Comparison of ENCODE assay signal across 12 cellular contexts in the genomic region with DNA sequence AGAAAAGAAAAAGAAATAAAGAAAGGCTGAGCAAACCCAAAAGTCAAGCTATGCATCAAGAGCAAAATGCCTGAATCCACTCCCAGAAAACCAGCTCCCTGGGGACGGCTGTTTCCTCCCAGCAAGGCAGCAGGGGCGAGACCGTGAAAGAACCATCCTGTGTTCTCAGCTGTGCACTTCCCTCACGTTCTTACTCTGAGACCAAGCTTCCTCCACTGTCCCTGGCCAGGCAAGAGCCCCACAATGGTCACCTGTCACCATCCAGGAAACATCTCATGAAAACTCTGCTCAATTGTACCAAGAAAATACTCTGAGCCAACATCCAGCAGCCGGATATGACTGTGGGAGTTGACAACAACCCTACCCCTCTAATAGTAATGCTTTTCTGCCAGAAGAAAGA. TPM values are rescaled to one million over a fixed set of nuclear protein-coding genes. Genes with fewer than 3 reads are reported as not detected.
DNase-seq lines count a peak whose midpoint lies in the region; ATAC-seq, FAIRE-seq and TF ChIP-seq lines count a peak whose summit lies in the region.
"Had no signal": no experiment of that assay in that cellular context is flagged by ENCODE, and none has a peak within 500 bp of the region (broad histone marks: within the 10 kb centered on the region; RNA-seq: fewer than 3 reads in every experiment).

No MANE protein-coding gene starts in this region.

- no peaks in the 10 kb centered on the region for H3K9me3 ChIP-seq in ascending aorta
- H3K9me3 ChIP-seq in muscle layer of duodenum (ENCODE audit: control insufficient read depth in 1 of 2, low read length in 2 of 2), result no peaks in the 10 kb centered on the region
- H3K9me3 ChIP-seq: upper lobe of right lung had no signal

- H3K27me3 ChIP-seq in ascending aorta, result no peaks in the 10 kb centered on the region
- no peaks in the 10 kb centered on the region for H3K27me3 ChIP-seq in muscle layer of duodenum (ENCODE audit: low read depth, low read length)
- H3K27me3 ChIP-seq: upper lobe of right lung had no signal

- TF ChIP-seq CTCF in ascending aorta (IDR thresholded peaks at IDR 0.05), result no peak

- in situ Hi-C loops in ACHN (cut with HindIII; ENCODE audit: low pct_ligation_motif_present, low pct_unique_long_range_greater_than_20kb, low sequenced_read_pairs), result no loop called here

- no peak for FAIRE-seq in RCC 7860 (lab: Jason Lieb, UNC)

- peaks cover 6 to 50% of the 10 kb centered on the region in 2 donors for H3K4me1 ChIP-seq in ascending aorta
- H3K4me1 ChIP-seq in muscle layer of duodenum (ENCODE audit: control insufficient read depth in 1 of 2, insufficient read depth in 2 of 2, low read length in 2 of 2), result peaks cover 6 to 20% of the 10 kb centered on the region in 2 donors

- peak overlapping the region; percentile 76 to 85 for H3K27ac ChIP-seq in ascending aorta
- H3K27ac ChIP-seq in muscle layer of duodenum (ENCODE audit: low read length), result peak overlapping the region; percentile 30
- H3K27ac ChIP-seq: PC-9, upper lobe of right lung had no signal

- DNase-seq in DMS79 (lab: John Stamatoyannopoulos, UW) (peak; percentile 25), ascending aorta (ENCODE audit: low spot score in 2 of 2) (no peak), midbrain (lab: John Stamatoyannopoulos, UW) (no peak), ACHN (no peak), RCC 7860 (ENCODE audit: low spot score) (no peak)
- DNase-seq: CD8-positive, alpha-beta T cell; natural killer cell; PC-9; upper lobe of right lung had no signal

- ATAC-seq in GM21825 (IDR thresholded peaks at IDR 0.05; ENCODE audit: unreplicated experiment), result peak; percentile 55
- no peak for ATAC-seq in GM19035 (IDR thresholded peaks at IDR 0.05; ENCODE audit: unreplicated experiment)
- ATAC-seq: CD8-positive, alpha-beta T cell; natural killer cell; upper lobe of right lung had no signal

- intact Hi-C loops in ascending aorta (cut with DNase I), result no loop called here

- H3K4me3 ChIP-seq in ascending aorta (no peak overlapping the region), muscle layer of duodenum (ENCODE audit: low read depth in 1 of 2, low read length in 2 of 2) (no peak overlapping the region)
- H3K4me3 ChIP-seq: PC-9, upper lobe of right lung had no signal

- H3K36me3 ChIP-seq in ascending aorta, result no peaks in the 10 kb centered on the region
- no peaks in the 10 kb centered on the region for H3K36me3 ChIP-seq in muscle layer of duodenum (ENCODE audit: control insufficient read depth in 1 of 2, insufficient read depth in 2 of 2, low read length in 2 of 2)
- H3K36me3 ChIP-seq: upper lobe of right lung had no signal

RNA-seq across cellular contexts. Expression of a gene that starts 22.9 kb away (rescaled TPM):
- total RNA-seq in ascending aorta, result 17.7 TPM
